ENCODE assay signal across 8 cellular contexts in the genomic region with DNA sequence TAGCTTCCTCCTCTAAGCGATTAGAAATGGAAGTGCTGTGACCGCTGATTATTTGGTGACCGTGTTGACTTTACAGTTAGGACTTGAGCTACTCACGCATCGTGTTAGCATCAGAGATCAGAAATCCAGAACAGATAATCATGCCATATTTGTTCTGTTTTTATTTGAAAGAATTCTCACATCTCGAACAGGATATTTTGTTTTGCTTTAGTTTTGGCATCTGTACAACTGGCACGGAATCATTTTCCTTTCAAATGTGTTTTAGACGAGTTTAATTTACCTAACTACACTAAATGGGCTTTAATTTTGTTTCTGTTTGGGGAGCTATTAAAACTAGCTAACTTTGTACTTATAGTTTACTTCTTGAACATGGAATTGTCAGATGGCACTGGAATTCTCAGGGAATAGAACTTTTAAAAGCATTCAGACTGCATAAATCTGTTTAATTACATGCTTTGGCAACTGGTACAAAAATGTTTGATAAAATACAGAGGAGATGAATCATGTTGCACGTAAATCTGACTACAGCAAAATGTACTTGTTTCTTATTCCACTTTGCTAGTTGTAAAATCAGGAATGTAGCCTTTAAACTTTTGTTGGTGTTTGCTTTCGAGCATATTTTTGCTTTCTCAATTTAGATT. TPM values are rescaled to one million over a fixed set of nuclear protein-coding genes. Genes with fewer than 3 reads are reported as not detected.
A peak's percentile ranks its signal among the peaks of the same experiment; 100 is the strongest.
DNase-seq lines count a peak whose midpoint lies in the region; ATAC-seq and TF ChIP-seq lines count a peak whose summit lies in the region.

No MANE protein-coding gene starts in this region.

- TF ChIP-seq POLR2A in IMR-90 (IDR thresholded peaks at IDR 0.05; ENCODE audit: low read depth, low read length) (no peak), GM18505 (IDR thresholded peaks at IDR 0.05; ENCODE audit: borderline replicate concordance, extremely low read depth, insufficient read depth, insufficient read length) (no peak)

- ATAC-seq in IMR-90 (ENCODE audit: low read depth) (no peak), lung (ENCODE audit: insufficient read depth, low FRiP score) (no peak), GM18505 (IDR thresholded peaks at IDR 0.05; ENCODE audit: unreplicated experiment) (no peak)

- peak overlapping the region; percentile 91 for H3K18ac ChIP-seq in IMR-90 (ENCODE audit: low read depth, low read length)

- intact Hi-C loops in IMR-90 (cut with micrococcal nuclease), result loop anchor here (5.0 to 10.0 kb wide), 3 partner anchors 106 to 1768 kb away; no protein-coding TSS in a partner anchor

- peak overlapping the region; percentile 72 to 95 (median 82) for H3K4me2 ChIP-seq in BLaER1 treated with 17β-estradiol and CSF1 and Interleukin-3, amounts not matched to agents 10 nM and 100 nM
- peak overlapping the region; percentile 99 for H3K4me2 ChIP-seq in IMR-90 (ENCODE audit: low read depth, low read length)

- dilution Hi-C loops in IMR-90 (cut with HindIII; ENCODE audit: low sequenced_read_pairs, unreplicated experiment), result no loop called here

- H3K9ac ChIP-seq in BLaER1 treated with 17β-estradiol and CSF1 and Interleukin-3, amounts not matched to agents 10 nM and 100 nM, result peak overlapping the region; percentile 88 to 96 (median 93)
- H3K9ac ChIP-seq in IMR-90 (ENCODE audit: low read depth, low read length), result peak overlapping the region; percentile 98

- in situ Hi-C loops in IMR-90 (cut with MboI; ENCODE audit: low sequenced_read_pairs), result loop anchor here (10.0 kb wide), 1 partner anchor 1768 kb away; no protein-coding TSS in a partner anchor
- in situ Hi-C loops in brain microvascular endothelial cell (cut with HindIII; ENCODE audit: low pct_ligation_motif_present, low sequenced_read_pairs), result loop anchor here (25.0 kb wide), 1 partner anchor 156 kb away; no protein-coding TSS in a partner anchor
- in situ Hi-C loops in GM13977 (cut with MboI; ENCODE audit: low pct_unique_long_range_greater_than_20kb, low sequenced_read_pairs, unreplicated experiment), result no loop called here

- peak overlapping the region; percentile 21 for H4K91ac ChIP-seq in IMR-90 (ENCODE audit: insufficient read depth, low read depth, low read length)

- CTCF ChIA-PET in IMR-90 (lab: Yijun Ruan, JAX), result interaction anchor here (0.9 to 1.5 kb wide), 2 partner anchors 11 to 12 kb away, joined by 3 read pairs; no protein-coding TSS in a partner anchor

- peaks cover 7 to 45% (median 34%) of the 10 kb centered on the region in 11 experiments; a peak in 15 of 22 replicates for H4K20me1 ChIP-seq in BLaER1 treated with 17β-estradiol and CSF1 and Interleukin-3, amounts not matched to agents 10 nM and 100 nM
- peaks cover 4% of the 10 kb centered on the region; the same call in 1 of the 2 replicates for H4K20me1 ChIP-seq in IMR-90 (ENCODE audit: insufficient read depth, low read length)

- peaks cover 0 to 43% (median 22%) of the 10 kb centered on the region in 11 experiments; a peak in 17 of 22 replicates for H3K36me3 ChIP-seq in BLaER1 treated with 17β-estradiol and CSF1 and Interleukin-3, amounts not matched to agents 10 nM and 100 nM
- peaks cover under 1% of the 10 kb centered on the region for H3K36me3 ChIP-seq in IMR-90 (ENCODE audit: control insufficient read depth, insufficient read depth, low read length)
- H3K36me3 ChIP-seq in brain microvascular endothelial cell (replicated peaks), result peaks cover 7% of the 10 kb centered on the region
- no peaks in the 10 kb centered on the region for H3K36me3 ChIP-seq in lung (ENCODE audit: control insufficient read depth in 2 of 2, insufficient read depth in 2 of 2, low read length in 2 of 2)

- peak overlapping the region; percentile 88; the same call in 1 of the 2 replicates for H4K5ac ChIP-seq in IMR-90 (ENCODE audit: low read depth, low read length)

- DNase-seq in IMR-90, result peak; percentile 58
- no peak for DNase-seq in brain microvascular endothelial cell
- no peak for DNase-seq in lung (ENCODE audit: low spot score)
- DNase-seq in NCI-H1930 (lab: John Stamatoyannopoulos, UW), result no peak
- DNase-seq in mesenteric fat pad (ENCODE audit: low spot score), result no peak
- DNase-seq in GM13977 (ENCODE audit: low spot score), result no peak

- H3K56ac ChIP-seq in IMR-90 (ENCODE audit: extremely low read depth, insufficient read depth, low read length), result peak overlapping the region; percentile 91

- H4K8ac ChIP-seq in IMR-90 (ENCODE audit: low read depth in 2 of 2, low read length in 2 of 2), result peak overlapping the region; percentile 64 to 81; a peak in 3 of 4 replicates

- no CpG with 5 or more reads among the region's 10 CpGs for WGBS in IMR-90 (ENCODE audit: extremely low coverage in 2 of 2, insufficient read length in 1 of 2), 2 experiments
- 6 to 8% methylated on average over 10 of the region's 10 CpGs for WGBS in lung, 2 donors

- H3K27me3 ChIP-seq in BLaER1 treated with 17β-estradiol and CSF1 and Interleukin-3, amounts not matched to agents 10 nM and 100 nM, result no peaks in the 10 kb centered on the region
- no peaks in the 10 kb centered on the region for H3K27me3 ChIP-seq in IMR-90 (ENCODE audit: control insufficient read depth, insufficient read depth, low read length)
- H3K27me3 ChIP-seq in brain microvascular endothelial cell (replicated peaks), result no peaks in the 10 kb centered on the region
- H3K27me3 ChIP-seq in lung (ENCODE audit: control insufficient read depth, insufficient read depth), result no peaks in the 10 kb centered on the region

- peak overlapping the region; percentile 96 for H2AK9ac ChIP-seq in IMR-90 (replicated peaks; ENCODE audit: low read depth, low read length, poor library complexity)

- TF ChIP-seq RAD21 in IMR-90 (IDR thresholded peaks at IDR 0.05; ENCODE audit: low read length), result no peak

- H2BK20ac ChIP-seq in IMR-90 (ENCODE audit: low read depth, low read length), result peak overlapping the region; percentile 54; the same call in 1 of the 2 replicates

- H2BK120ac ChIP-seq in IMR-90 (ENCODE audit: low read depth, low read length), result peak overlapping the region; percentile 79

- peaks cover 0 to 15% of the 10 kb centered on the region in 2 experiments; a peak in 1 of 4 replicates for H3K79me1 ChIP-seq in IMR-90 (ENCODE audit: low read depth in 1 of 2, low read length in 2 of 2)

- peak overlapping the region; percentile 82 for H2AFZ ChIP-seq in IMR-90 (replicated peaks; ENCODE audit: low read length, poor library complexity)

- peak overlapping the region; percentile 35; the same call in 2 of the 3 replicates for H2BK15ac ChIP-seq in IMR-90 (ENCODE audit: low read depth, low read length)

- peak overlapping the region; percentile 71 to 91 (median 81) for H3K4me3 ChIP-seq in BLaER1 treated with 17β-estradiol and CSF1 and Interleukin-3, amounts not matched to agents 10 nM and 100 nM
- H3K4me3 ChIP-seq in IMR-90 (ENCODE audit: insufficient read depth, low read depth, low read length) (peak overlapping the region; percentile 98), brain microvascular endothelial cell (ENCODE audit: low read depth, low read length) (peak overlapping the region; percentile 89), lung (peak overlapping the region; percentile 93)

- no peaks in the 10 kb centered on the region for H3K9me3 ChIP-seq in BLaER1 treated with 17β-estradiol and CSF1 and Interleukin-3, amounts not matched to agents 10 nM and 100 nM (replicated peaks in 1 of 11)
- H3K9me3 ChIP-seq in IMR-90 (ENCODE audit: control insufficient read depth, insufficient read depth, low read length) (no peaks in the 10 kb centered on the region), lung (ENCODE audit: control insufficient read depth in 2 of 2, insufficient read depth in 1 of 2, low read length in 1 of 2) (no peaks in the 10 kb centered on the region)

- H2BK5ac ChIP-seq in IMR-90 (ENCODE audit: low read depth, low read length, poor library complexity, severe bottlenecking), result peak overlapping the region; percentile 88

- no TSS peak for BruUV-seq in IMR-90 (replicated peaks; lab: Mats Ljungman, UMichigan)

- TF ChIP-seq CTCF in IMR-90 (conservative IDR thresholded peaks at IDR 0.05; ENCODE audit: low read depth, low read length), result no peak
- TF ChIP-seq CTCF in brain microvascular endothelial cell (IDR thresholded peaks at IDR 0.05; ENCODE audit: low read depth, low read length, missing control alignments), result no peak
- TF ChIP-seq CTCF in lung (IDR thresholded peaks at IDR 0.05; ENCODE audit: control extremely low read depth, extremely low read depth), result no peak
- TF ChIP-seq CTCF in GM13977 (IDR thresholded peaks at IDR 0.05; ENCODE audit: extremely low read depth, insufficient read depth, missing control alignments), result no peak

- H2AK5ac ChIP-seq in IMR-90 (ENCODE audit: low read depth, low read length), result peak overlapping the region; percentile 92

- peak overlapping the region; percentile 88 for H3K14ac ChIP-seq in IMR-90 (replicated peaks; ENCODE audit: low read depth, low read length)

- peak overlapping the region; percentile 87 to 98 (median 92) for H3K27ac ChIP-seq in BLaER1 treated with 17β-estradiol and CSF1 and Interleukin-3, amounts not matched to agents 10 nM and 100 nM
- H3K27ac ChIP-seq in IMR-90 (ENCODE audit: insufficient read depth, low read length) (peak overlapping the region; percentile 98), brain microvascular endothelial cell (peak overlapping the region; percentile 89), lung (ENCODE audit: low read depth in 1 of 2, low read length in 1 of 2) (peak overlapping the region; percentile 97 to 99)

- H3K4ac ChIP-seq in IMR-90 (ENCODE audit: low read depth, low read length), result peak overlapping the region; percentile 92

- H3K9me1 ChIP-seq in IMR-90 (ENCODE audit: insufficient read depth, low read length), result no peaks in the 10 kb centered on the region

- H3K23ac ChIP-seq in IMR-90 (ENCODE audit: low read depth, low read length), result peak overlapping the region; percentile 76

- POLR2A ChIA-PET in IMR-90 (lab: Charles Lee; ENCODE audit: unreplicated experiment), result no interaction called here

- H3K4me1 ChIP-seq in BLaER1 treated with 17β-estradiol and CSF1 and Interleukin-3, amounts not matched to agents 10 nM and 100 nM, result peaks cover 17 to 49% (median 32%) of the 10 kb centered on the region in 10 experiments
- H3K4me1 ChIP-seq in IMR-90 (ENCODE audit: control insufficient read depth, insufficient read depth, low read length), result peaks cover 3% of the 10 kb centered on the region; the same call in 1 of the 2 replicates
- H3K4me1 ChIP-seq in lung (ENCODE audit: control insufficient read depth in 2 of 2, insufficient read depth in 2 of 2, low read length in 2 of 2), result peaks cover 0 to 4% of the 10 kb centered on the region in 2 donors

TF ChIP-seq in IMR-90, 13 proteins besides CTCF, POLR2A, EP300 and RAD21 (continues in another document):
- TF ChIP-seq BHLHE40 (IDR thresholded peaks at IDR 0.05; ENCODE audit: low read depth, low read length) (no peak), CHD1 (IDR thresholded peaks at IDR 0.05; ENCODE audit: low read depth, low read length) (no peak), RCOR1 (IDR thresholded peaks at IDR 0.05; ENCODE audit: insufficient replicate concordance, low read length) (no peak), SMC3 (IDR thresholded peaks at IDR 0.05; ENCODE audit: low read depth, low read length) (no peak)

RNA-seq across cellular contexts. Expression of a gene that starts 1.4 kb away (rescaled TPM):
- total RNA-seq in IMR-90 (2012; rRNA removed) (168 and 187 TPM in 2 replicates), lung (100 to 1,000 TPM; 164 to 167 TPM), mesenteric fat pad (119 TPM)
- polyA plus RNA-seq in IMR-90 (2012; rRNA removed) (61.6 and 74.1 TPM in 2 replicates), lung (10 to 100 TPM; 59.5 to 60.2 TPM)
- polyA plus RNA-seq in IMR-90 (2012; cell fraction: cytosol; rRNA removed), result 28.0 and 39.0 TPM in 2 replicates
- polyA plus RNA-seq in IMR-90 (2012; cell fraction: nucleus; rRNA removed; ENCODE audit: low replicate concordance), result 35.1 and 131 TPM in 2 replicates
